Comparison of ENCODE assay signal across 1 cellular context in genomic region chr1:223257856-223258255, GRCh38.
TF ChIP-seq lines count a peak whose summit lies in the region.

No MANE protein-coding gene starts in this region.

TF ChIP-seq in GM23338, 12 proteins besides CTCF, POLR2A, EP300 and RAD21 (continued from another document):
- TF ChIP-seq REST (IDR thresholded peaks at IDR 0.05; ENCODE audit: unreplicated experiment) (no peak), JUNB (IDR thresholded peaks at IDR 0.05; ENCODE audit: unreplicated experiment) (no peak), NANOG (IDR thresholded peaks at IDR 0.05; ENCODE audit: borderline replicate concordance) (no peak), ZNF114 (CRISPR knock-in tag; IDR thresholded peaks at IDR 0.05) (no peak), POLR2AphosphoS5 (IDR thresholded peaks at IDR 0.05; ENCODE audit: low read depth) (no peak), ZNF331 (CRISPR knock-in tag; IDR thresholded peaks at IDR 0.05; ENCODE audit: low read depth) (no peak)
